25 cellular contexts compared by ENCODE assay signal in the genomic region with DNA sequence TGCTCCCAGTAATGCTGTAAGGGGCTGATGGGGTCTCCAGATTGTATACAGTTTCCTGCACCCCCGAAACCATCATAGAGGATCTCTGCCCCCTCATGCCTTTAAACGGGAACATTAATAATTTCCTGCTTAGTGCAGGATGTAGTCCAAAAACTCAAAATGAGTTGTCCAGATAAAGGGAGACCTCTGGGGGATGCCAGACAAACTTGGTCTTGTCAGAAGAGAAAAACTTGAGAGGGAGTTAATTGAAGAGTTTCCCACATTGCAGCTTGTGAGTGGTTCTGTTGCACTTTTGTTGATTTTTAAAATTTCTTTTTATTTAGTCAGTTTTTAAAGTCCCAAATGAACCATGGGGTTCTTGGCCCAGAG.
DNase-seq lines count a peak whose midpoint lies in the region; ATAC-seq and TF ChIP-seq lines count a peak whose summit lies in the region.
"Had no signal": no experiment of that assay in that cellular context is flagged by ENCODE, and none has a peak within 500 bp of the region (broad histone marks: within the 10 kb centered on the region; RNA-seq: fewer than 3 reads in every experiment).

No MANE protein-coding gene starts in this region.

- no peaks in the 10 kb centered on the region for H3K79me2 ChIP-seq in H9 (ENCODE audit: insufficient read depth, low read length)

- no CpG with 5 or more reads among the region's 2 CpGs for WGBS in H9 (ENCODE audit: extremely low coverage, insufficient read length, low lambda C conversion rate)

- no peak overlapping the region for H3K4ac ChIP-seq in H9 (ENCODE audit: low read depth, low read length)

- H3K18ac ChIP-seq in H9 (ENCODE audit: insufficient read length, low read depth, low read length): no peak overlapping the region

- H3K4me1 ChIP-seq in H9 (ENCODE audit: insufficient read depth, low read length): peaks cover 10% of the 10 kb centered on the region; the same call in 1 of the 2 replicates
- H3K4me1 ChIP-seq: body of pancreas had no signal

- no peaks in the 10 kb centered on the region for H3K4me1 Mint-ChIP-seq in activated naive CD8-positive, alpha-beta T cell treated with anti-CD3 and anti-CD28 coated beads for 36 hours
- peaks cover 15 to 23% of the 10 kb centered on the region in 2 experiments for H3K4me1 Mint-ChIP-seq in H9
- H3K4me1 Mint-ChIP-seq: B cell; stimulated activated memory B cell treated with anti-CD40 and anti-IgM and Interleukin-4, amounts not matched to agents 10 μg/mL and 1 μg/mL and 100 μg/mL, for 72 hours had no signal

- ATAC-seq in Right ventricle myocardium inferior: peak; percentile 45
- peak; percentile 54 to 58 for ATAC-seq in left cardiac atrium
- no peak for ATAC-seq in HG03439 (IDR thresholded peaks at IDR 0.05; ENCODE audit: unreplicated experiment)
- ATAC-seq: body of pancreas; stimulated activated memory B cell treated with anti-CD40 and anti-IgM and Interleukin-4, amounts not matched to agents 10 μg/mL and 1 μg/mL and 100 μg/mL, for 72 hours; WTC11 had no signal

- intact Hi-C loops in Right ventricle myocardium inferior (cut with DNase I): loop anchor here (10.0 kb wide), 1 partner anchor 98 kb away; no protein-coding TSS in a partner anchor
- intact Hi-C loops in cardiac septum (cut with DNase I): no loop called here
- intact Hi-C loops in left cardiac atrium (cut with DNase I): no loop called here

- H3K56ac ChIP-seq in H9 (ENCODE audit: insufficient read length, low read depth, low read length): no peak overlapping the region

- H3K27me3 Mint-ChIP-seq in activated naive CD8-positive, alpha-beta T cell treated with anti-CD3 and anti-CD28 coated beads for 36 hours: peaks cover 17% of the 10 kb centered on the region
- no peaks in the 10 kb centered on the region for H3K27me3 Mint-ChIP-seq in H9 (ENCODE audit: low read depth)

- no peak overlapping the region for H4K5ac ChIP-seq in H9 (ENCODE audit: insufficient read length, low read depth, low read length)

- H3K23me2 ChIP-seq in H9 (ENCODE audit: insufficient read length, low read depth, low read length, poor library complexity, severe bottlenecking): no peaks in the 10 kb centered on the region

- no peak overlapping the region for H3K9ac ChIP-seq in H9 (ENCODE audit: extremely low read depth, insufficient read length, low read length)

- H2AK5ac ChIP-seq in H9 (ENCODE audit: insufficient read length, low read length): no peak overlapping the region

- H3K79me1 ChIP-seq in H9 (ENCODE audit: insufficient read depth, low read depth, low read length, poor library complexity, severe bottlenecking): no peaks in the 10 kb centered on the region

- no peak overlapping the region for H2BK15ac ChIP-seq in H9 (ENCODE audit: low read depth, low read length)

- no peaks in the 10 kb centered on the region for H3K9me3 Mint-ChIP-seq in activated naive CD8-positive, alpha-beta T cell treated with anti-CD3 and anti-CD28 coated beads for 36 hours
- H3K9me3 Mint-ChIP-seq in H9: no peaks in the 10 kb centered on the region
- H3K9me3 Mint-ChIP-seq: activated T-helper 2 cell treated with anti-CD3 and anti-CD28 coated beads, Interferon-gamma antibody, Interleukin-2, Interleukin-4, amounts not matched to agents 10 μg/mL and 5 μg/mL and 100 μg/mL, durations not matched to agents 14 hours and 24 hours and 36 hours; stimulated activated memory B cell treated with anti-CD40 and anti-IgM and Interleukin-4, amounts not matched to agents 10 μg/mL and 1 μg/mL and 100 μg/mL, for 72 hours; WTC11 had no signal

- H3K36me3 Mint-ChIP-seq in activated naive CD8-positive, alpha-beta T cell treated with anti-CD3 and anti-CD28 coated beads for 36 hours: no peaks in the 10 kb centered on the region
- no peaks in the 10 kb centered on the region; a peak in 1 of 7 replicates for H3K36me3 Mint-ChIP-seq in H9 (ENCODE audit: insufficient read depth in 1 of 3, low read depth in 3 of 3)
- H3K36me3 Mint-ChIP-seq: activated naive CD8-positive, alpha-beta T cell; stimulated activated memory B cell treated with anti-CD40 and anti-IgM and Interleukin-4, amounts not matched to agents 10 μg/mL and 1 μg/mL and 100 μg/mL, for 72 hours; WTC11 had no signal

- no peak overlapping the region for H2AFZ ChIP-seq in H9 (ENCODE audit: low read length)

- no peak overlapping the region for H3T11ph ChIP-seq in H9 (ENCODE audit: low read length)

- no peak overlapping the region for H3K14ac ChIP-seq in H9 (ENCODE audit: insufficient read depth, low read length)

- no peak overlapping the region for H4K8ac ChIP-seq in H9 (replicated peaks; ENCODE audit: insufficient read length, low read depth, low read length)

- no peaks in the 10 kb centered on the region for H3K9me3 ChIP-seq in H9 (ENCODE audit: control insufficient read depth, low read depth, low read length)
- H3K9me3 ChIP-seq: body of pancreas, neutrophil had no signal

- no peak overlapping the region for H2BK5ac ChIP-seq in H9 (ENCODE audit: insufficient read length, low read length)

- H3K4me3 Mint-ChIP-seq in activated naive CD8-positive, alpha-beta T cell treated with anti-CD3 and anti-CD28 coated beads for 36 hours: no peak overlapping the region
- H3K4me3 Mint-ChIP-seq in H9: no peak overlapping the region
- H3K4me3 Mint-ChIP-seq: activated naive CD8-positive, alpha-beta T cell; B cell; stimulated activated memory B cell treated with anti-CD40 and anti-IgM and Interleukin-4, amounts not matched to agents 10 μg/mL and 1 μg/mL and 100 μg/mL, for 72 hours; WTC11 had no signal

- H4K91ac ChIP-seq in H9 (ENCODE audit: insufficient read length, low read depth, low read length): no peak overlapping the region

- no peak overlapping the region for H2BK20ac ChIP-seq in H9 (ENCODE audit: low read depth, low read length, poor library complexity, severe bottlenecking)

- H2BK120ac ChIP-seq in H9 (ENCODE audit: low read depth, low read length, poor library complexity, severe bottlenecking): no peak overlapping the region

- H3K4me2 ChIP-seq in H9 (ENCODE audit: insufficient read depth, insufficient read length, low read length): no peak overlapping the region

- H4K20me1 ChIP-seq in H9 (ENCODE audit: control insufficient read depth, insufficient read depth, insufficient read length): no peaks in the 10 kb centered on the region

- peak overlapping the region; percentile 83 for H3K27ac ChIP-seq in caudate nucleus (ENCODE audit: low read depth, low read length)
- no peak overlapping the region for H3K27ac ChIP-seq in H9 (ENCODE audit: insufficient read length, low read depth, low read length)
- H3K27ac ChIP-seq: body of pancreas, neutrophil had no signal

- DNase-seq in Right ventricle myocardium inferior (ENCODE audit: missing footprints) (no peak), cardiac septum (ENCODE audit: low spot score) (no peak), caudate nucleus (lab: John Stamatoyannopoulos, UW) (no peak), left cardiac atrium (no peak), H9 (no peak), NCI-H2196 (lab: John Stamatoyannopoulos, UW; ENCODE audit: unreplicated experiment) (no peak)
- no peak for DNase-seq in activated naive CD8-positive, alpha-beta T cell treated with anti-CD3 and anti-CD28 coated beads for 36 hours
- DNase-seq: 8988T; activated CD4-positive, alpha-beta T cell treated with anti-CD3 and anti-CD28 coated beads, Interleukin-2, amount 50 U/mL, for 4 hours; activated CD8-positive, alpha-beta memory T cell treated with anti-CD3 and anti-CD28 coated beads, Interleukin-2, amount 50 U/mL, for 4 hours; body of pancreas; foreskin melanocyte; GOT3; mammary epithelial cell; NCI-H1436; NCI-H524; small intestine; T-helper 9 cell had no signal

- TF ChIP-seq CTCF in H9 (conservative IDR thresholded peaks at IDR 0.05): no peak

- H2BK12ac ChIP-seq in H9 (ENCODE audit: insufficient read length, low read depth, low read length): no peak overlapping the region

- H3K27ac Mint-ChIP-seq in activated naive CD8-positive, alpha-beta T cell treated with anti-CD3 and anti-CD28 coated beads for 36 hours: no peak overlapping the region
- peak overlapping the region in 1 of 3 experiments; percentile 53; a peak in 3 of 7 replicates for H3K27ac Mint-ChIP-seq in H9
- H3K27ac Mint-ChIP-seq: activated naive CD8-positive, alpha-beta T cell; activated T-helper 2 cell treated with anti-CD3 and anti-CD28 coated beads, Interferon-gamma antibody, Interleukin-2, Interleukin-4, amounts not matched to agents 10 μg/mL and 5 μg/mL and 100 μg/mL, durations not matched to agents 14 hours and 24 hours and 36 hours; B cell; stimulated activated memory B cell treated with anti-CD40 and anti-IgM and Interleukin-4, amounts not matched to agents 10 μg/mL and 1 μg/mL and 100 μg/mL, for 72 hours; WTC11 had no signal

- H3K23ac ChIP-seq in H9 (ENCODE audit: insufficient read length, low read depth, low read length): no peak overlapping the region

- H3K27me3 ChIP-seq in H9 (ENCODE audit: insufficient read depth, low read length): no peaks in the 10 kb centered on the region
- H3K27me3 ChIP-seq: body of pancreas, neutrophil had no signal
